8 cellular contexts compared by ENCODE assay signal in the genomic region with DNA sequence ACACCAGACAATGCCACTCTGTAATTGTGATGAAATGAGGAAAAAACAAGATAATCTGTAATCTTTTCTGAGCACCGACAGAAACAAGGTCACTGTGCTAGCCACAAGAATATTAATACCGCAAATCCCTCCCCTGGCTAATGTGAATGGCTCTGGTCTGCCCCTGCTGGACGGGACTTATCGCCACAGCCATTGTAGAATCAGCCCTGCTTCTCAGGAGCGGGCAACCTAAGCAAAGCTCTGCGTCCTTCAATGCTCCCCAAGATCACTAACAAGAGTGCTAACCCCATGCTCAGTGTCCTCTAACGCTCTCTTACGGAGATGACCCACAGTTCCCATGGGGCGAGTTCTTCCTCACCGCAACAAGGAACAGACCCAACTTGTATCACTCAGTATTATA. TPM values are rescaled to one million over a fixed set of nuclear protein-coding genes. Genes with fewer than 3 reads are reported as not detected.
DNase-seq lines count a peak whose midpoint lies in the region; ATAC-seq and TF ChIP-seq lines count a peak whose summit lies in the region.

No MANE protein-coding gene starts in this region.

- DNase-seq in DMS53 (lab: John Stamatoyannopoulos, UW) (peak; percentile 36), DMS53 treated with DMSO at 0.1 percent for 48 hours (lab: John Stamatoyannopoulos, UW; ENCODE audit: unreplicated experiment) (no peak), HT-29 (ENCODE audit: low spot score) (peak; percentile 63), T47D (ENCODE audit: low read depth in 1 of 2, low spot score in 1 of 2) (peak; percentile 43 to 44), DMS79 (lab: John Stamatoyannopoulos, UW) (no peak), CD1c-positive myeloid dendritic cell (ENCODE audit: extremely low spot score) (no peak)

- peaks cover 12% of the 10 kb centered on the region for H3K4me1 Mint-ChIP-seq in nephron

- H3K36me3 Mint-ChIP-seq in nephron (ENCODE audit: low read depth): no peaks in the 10 kb centered on the region

- in situ Hi-C loops in T47D (cut with HindIII; ENCODE audit: low pct_unique_long_range_greater_than_20kb, low sequenced_read_pairs): no loop called here

- H3K27ac Mint-ChIP-seq in nephron: no peak overlapping the region

- peak in 2 of 3 experiments; percentile 20 to 33 for TF ChIP-seq CTCF in nephron (IDR thresholded peaks at IDR 0.05; ENCODE audit: unreplicated experiment in 3 of 3)

- ATAC-seq in GM21723 (IDR thresholded peaks at IDR 0.05; ENCODE audit: unreplicated experiment): no peak

- peaks cover 52% of the 10 kb centered on the region for H3K27me3 Mint-ChIP-seq in nephron (ENCODE audit: low read depth)

- H3K4me3 Mint-ChIP-seq in nephron: no peak overlapping the region

- no peaks in the 10 kb centered on the region for H3K9me3 Mint-ChIP-seq in nephron

RNA-seq across cellular contexts. Expression of a gene that starts 42.7 kb away (rescaled TPM):
- not detected in 2 replicates for total RNA-seq in HT-29 (2014; rRNA removed; shearing (Covaris generic))

RNA-seq across cellular contexts. Expression of a gene that starts 48.2 kb away (rescaled TPM):
- 32.4 and 36.7 TPM in 2 replicates for total RNA-seq in HT-29 (2014; rRNA removed; shearing (Covaris generic))

RNA-seq across cellular contexts. Expression of a gene that starts 59.1 kb away (rescaled TPM):
- total RNA-seq in HT-29 (2014; rRNA removed; shearing (Covaris generic)): not detected in 2 replicates

Comparison
In these comparisons a context has a peak if more than half of its experiments do, and no peak if none do; other contexts are left out.
1. DNase-seq: peak in DMS53 (single experiment), HT-29 (single experiment) and T47D (2 of 2); none in DMS53 treated with DMSO at 0.1 percent for 48 hours (single experiment), DMS79 (single experiment) and CD1c-positive myeloid dendritic cell (single experiment).